In the genomic region with DNA sequence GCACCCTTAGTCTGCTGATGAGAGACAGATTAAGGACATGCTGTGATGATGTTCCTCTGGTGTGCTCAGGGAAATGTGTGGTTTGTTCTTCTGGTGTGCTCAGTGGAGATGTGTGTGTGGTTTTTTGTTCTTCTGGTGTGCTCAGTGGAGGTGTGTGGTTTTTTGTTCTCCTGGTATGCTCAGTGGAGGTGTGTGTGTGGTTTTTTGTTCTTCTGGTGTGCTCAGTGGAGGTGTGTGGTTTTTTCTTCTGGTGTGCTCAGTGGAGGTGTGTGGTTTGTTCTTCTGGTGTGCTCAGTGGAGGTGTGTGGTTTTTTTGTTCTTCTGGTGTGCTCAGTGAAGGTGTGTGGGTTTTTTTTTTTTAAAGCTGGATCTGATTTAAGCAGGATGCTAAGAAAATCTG, we compare ENCODE assay signal across 34 cellular contexts. TPM values are rescaled to one million over a fixed set of nuclear protein-coding genes. Genes with fewer than 3 reads are reported as not detected.
"Had no signal": no experiment of that assay in that cellular context is flagged by ENCODE, and none has a peak within 500 bp of the region (broad histone marks: within the 10 kb centered on the region; RNA-seq: fewer than 3 reads in every experiment).

No MANE protein-coding gene starts in this region.

- H3K27ac Mint-ChIP-seq: immature natural killer cell; mesothelial cell of epicardium; naive B cell; natural killer cell; stimulated activated memory B cell treated with anti-CD40 and anti-IgM and Interleukin-4, amounts not matched to agents 10 μg/mL and 1 μg/mL and 100 μg/mL, for 72 hours; stimulated activated naive CD8-positive, alpha-beta T cell treated with anti-CD3 and anti-CD28 coated beads, Interleukin-15, amount 100 ng/mL, for 72 hours had no signal

- H3K9me3 ChIP-seq: left ventricle myocardium inferior, neutrophil, psoas muscle, right atrium auricular region, right lobe of liver, testis, thyroid gland, transverse colon, upper lobe of left lung, vagina had no signal

- H3K9me3 Mint-ChIP-seq: immature natural killer cell; mesothelial cell of epicardium; natural killer cell; stimulated activated memory B cell treated with anti-CD40 and anti-IgM and Interleukin-4, amounts not matched to agents 10 μg/mL and 1 μg/mL and 100 μg/mL, for 72 hours had no signal

- H3K4me3 Mint-ChIP-seq: immature natural killer cell; mesothelial cell of epicardium; naive B cell; natural killer cell; stimulated activated memory B cell treated with anti-CD40 and anti-IgM and Interleukin-4, amounts not matched to agents 10 μg/mL and 1 μg/mL and 100 μg/mL, for 72 hours; stimulated activated naive CD8-positive, alpha-beta T cell treated with anti-CD3 and anti-CD28 coated beads, Interleukin-15, amount 100 ng/mL, for 72 hours had no signal

- H3K27me3 ChIP-seq: right atrium auricular region, right lobe of liver, testis, thyroid gland, upper lobe of left lung, vagina had no signal

- H3K79me2 ChIP-seq: parathyroid adenoma had no signal

- H2AFZ ChIP-seq: parathyroid adenoma had no signal

- H3K36me3 ChIP-seq: left ventricle myocardium inferior, neutrophil, right atrium auricular region, right lobe of liver, thyroid gland, transverse colon, upper lobe of left lung, vagina had no signal

- H3K4me1 Mint-ChIP-seq: immature natural killer cell; mesothelial cell of epicardium; naive B cell; stimulated activated memory B cell treated with anti-CD40 and anti-IgM and Interleukin-4, amounts not matched to agents 10 μg/mL and 1 μg/mL and 100 μg/mL, for 72 hours had no signal

- H3K9ac ChIP-seq: parathyroid adenoma had no signal

- DNase-seq: hypothalamus; immature natural killer cell; left ventricle myocardium inferior; mesendoderm; naive B cell; natural killer cell; occipital lobe; psoas muscle; right lobe of liver; stimulated activated CD4-positive, alpha-beta T cell treated with anti-CD3 and anti-CD28 coated beads, Interleukin-1b, Interleukin-23, amount 100 ng/mL, for 48 hours; stimulated activated CD4-positive, alpha-beta T cell treated with anti-CD3 and anti-CD28 coated beads, Interleukin-2, amount 100 ng/mL, for 48 hours; stimulated activated CD4-positive, alpha-beta T cell treated with anti-CD3 and anti-CD28 coated beads, Interleukin-4, amount 100 ng/mL, for 4 hours; stimulated activated CD8-positive, alpha-beta memory T cell treated with anti-CD3 and anti-CD28 coated beads, Interleukin-4, amount 100 ng/mL, for 48 hours; stimulated activated naive CD4-positive, alpha-beta T cell treated with Interleukin-2 at 50 U/mL for 16 hours; stimulated activated naive CD8-positive, alpha-beta T cell treated with anti-CD3 and anti-CD28 coated beads, Interleukin-15, amount 100 ng/mL, for 72 hours; testis; thyroid gland; transverse colon; upper lobe of left lung had no signal

- H3K36me3 Mint-ChIP-seq: immature natural killer cell; mesothelial cell of epicardium; naive B cell; natural killer cell; stimulated activated memory B cell treated with anti-CD40 and anti-IgM and Interleukin-4, amounts not matched to agents 10 μg/mL and 1 μg/mL and 100 μg/mL, for 72 hours had no signal

- H3K27ac ChIP-seq: left ventricle myocardium inferior, neutrophil, parathyroid adenoma, psoas muscle, right atrium auricular region, right lobe of liver, testis, thyroid gland, transverse colon, upper lobe of left lung, vagina had no signal

- ATAC-seq: natural killer cell; psoas muscle; right lobe of liver; stimulated activated memory B cell treated with anti-CD40 and anti-IgM and Interleukin-4, amounts not matched to agents 10 μg/mL and 1 μg/mL and 100 μg/mL, for 72 hours; stimulated activated naive CD8-positive, alpha-beta T cell treated with anti-CD3 and anti-CD28 coated beads, Interleukin-15, amount 100 ng/mL, for 72 hours had no signal

- H3K4me3 ChIP-seq: left ventricle myocardium inferior, lung, psoas muscle, right atrium auricular region, right lobe of liver, smooth muscle cell, testis, thyroid gland, transverse colon, upper lobe of left lung, vagina had no signal

- H3K4me2 ChIP-seq: smooth muscle cell had no signal

- H3K4me1 ChIP-seq: left ventricle myocardium inferior, parathyroid adenoma, psoas muscle, right atrium auricular region, right lobe of liver, testis, transverse colon, upper lobe of left lung, vagina had no signal

- FAIRE-seq: islet of Langerhans had no signal

RNA-seq across cellular contexts. Expression of a gene that starts 15.4 kb away (rescaled TPM):
- total RNA-seq: left ventricle myocardium inferior, lung, mesothelial cell of epicardium, mononuclear cell, natural killer cell, occipital lobe, osteocyte, posterior vena cava, psoas muscle, right atrium auricular region, right lobe of liver, skeletal muscle tissue, smooth muscle cell, upper lobe of left lung, vagina had no signal
- polyA plus RNA-seq: immature natural killer cell, lung, neural cell, psoas muscle, smooth muscle cell, urinary bladder had no signal
